10 cellular contexts compared by ENCODE assay signal in genomic region chr6:119346450-119346849, GRCh38. TPM values are rescaled to one million over a fixed set of nuclear protein-coding genes. Genes with fewer than 3 reads are reported as not detected.
A peak's percentile ranks its signal among the peaks of the same experiment; 100 is the strongest.
DNase-seq lines count a peak whose midpoint lies in the region; ATAC-seq and TF ChIP-seq lines count a peak whose summit lies in the region.
"Had no signal": no experiment of that assay in that cellular context is flagged by ENCODE, and none has a peak within 500 bp of the region (broad histone marks: within the 10 kb centered on the region; RNA-seq: fewer than 3 reads in every experiment).

No MANE protein-coding gene starts in this region.

- CTCF ChIA-PET in CD8-positive, alpha-beta memory T cell (lab: Charles Lee): interaction anchor here (0.6 to 3.6 kb wide), 7 partner anchors 10 to 268 kb away, joined by 3 to 42 read pairs (median 3); no protein-coding TSS in a partner anchor

- H3K27me3 Mint-ChIP-seq in CD8-positive, alpha-beta memory T cell: peaks cover 0 to 1% of the 10 kb centered on the region in 2 donors
- H3K27me3 Mint-ChIP-seq in progenitor cell of endocrine pancreas: peaks cover 4% of the 10 kb centered on the region

- H3K4me1 Mint-ChIP-seq in CD8-positive, alpha-beta memory T cell: peaks cover 61 to 80% (median 78%) of the 10 kb centered on the region in 3 donors
- peaks cover 17% of the 10 kb centered on the region for H3K4me1 Mint-ChIP-seq in progenitor cell of endocrine pancreas (ENCODE audit: low read depth)

- TF ChIP-seq CTCF in OCI-LY1 (IDR thresholded peaks at IDR 0.05; ENCODE audit: low read length) (no peak), esophagus squamous epithelium (IDR thresholded peaks at IDR 0.05) (no peak), progenitor cell of endocrine pancreas (IDR thresholded peaks at IDR 0.05; ENCODE audit: unreplicated experiment) (no peak)

- H2AFZ ChIP-seq in OCI-LY1 (ENCODE audit: low read length): no peak overlapping the region

- no peaks in the 10 kb centered on the region for H3F3A ChIP-seq in OCI-LY1 (ENCODE audit: insufficient read depth, low read length)

- POLR2A ChIA-PET in CD8-positive, alpha-beta memory T cell (lab: Charles Lee): interaction anchor here (0.9 to 3.4 kb wide), 2 partner anchors 24 to 31 kb away, joined by 3 to 33 read pairs; no protein-coding TSS in a partner anchor

- H3K9ac ChIP-seq in OCI-LY1 (ENCODE audit: low read length): peak overlapping the region; percentile 96; the same call in 1 of the 2 replicates

- ATAC-seq in GM19452 (IDR thresholded peaks at IDR 0.05; ENCODE audit: unreplicated experiment) (no peak), HG02840 (IDR thresholded peaks at IDR 0.05; ENCODE audit: low FRiP score, unreplicated experiment) (no peak), HG03135 (IDR thresholded peaks at IDR 0.05; ENCODE audit: unreplicated experiment) (no peak), GM18502 (IDR thresholded peaks at IDR 0.05; ENCODE audit: poor library complexity, unreplicated experiment) (no peak)

- peak overlapping the region; percentile 85 for H3K27ac ChIP-seq in CD8-positive, alpha-beta memory T cell (ENCODE audit: low read depth, low read length)
- H3K27ac ChIP-seq in OCI-LY1 (ENCODE audit: low read depth, low read length, poor library complexity, severe bottlenecking) (peak overlapping the region; percentile 76), esophagus squamous epithelium (peak overlapping the region in 3 of 4 donors; percentile 91 to 96 (median 93))

- H3K4me3 ChIP-seq in CD8-positive, alpha-beta memory T cell (ENCODE audit: low read length): peak overlapping the region; percentile 78
- H3K4me3 ChIP-seq in OCI-LY1 (ENCODE audit: low read depth, low read length, poor library complexity, severe bottlenecking) (peak overlapping the region; percentile 94), esophagus squamous epithelium (peak overlapping the region in 3 of 4 donors; percentile 72 to 97 (median 96))

- peak overlapping the region; percentile 95 to 99 (median 97) for H3K4me3 Mint-ChIP-seq in CD8-positive, alpha-beta memory T cell
- peak overlapping the region; percentile 81 for H3K4me3 Mint-ChIP-seq in progenitor cell of endocrine pancreas (ENCODE audit: low read depth)

- no peaks in the 10 kb centered on the region for H3K9me3 ChIP-seq in CD8-positive, alpha-beta memory T cell (ENCODE audit: low read length)
- H3K9me3 ChIP-seq in OCI-LY1 (ENCODE audit: low read length) (no peaks in the 10 kb centered on the region), esophagus squamous epithelium (no peaks in the 10 kb centered on the region)

- H3K4me1 ChIP-seq in CD8-positive, alpha-beta memory T cell (ENCODE audit: insufficient read depth, low read length): peaks cover 12% of the 10 kb centered on the region
- peaks cover 76% of the 10 kb centered on the region for H3K4me1 ChIP-seq in OCI-LY1 (ENCODE audit: insufficient read depth, low read length, severe bottlenecking)
- peaks cover 4 to 85% (median 12%) of the 10 kb centered on the region in 3 donors for H3K4me1 ChIP-seq in esophagus squamous epithelium

- no peaks in the 10 kb centered on the region for H3K9me2 ChIP-seq in OCI-LY1 (ENCODE audit: low read depth, low read length)

- H3K79me2 ChIP-seq in OCI-LY1 (ENCODE audit: insufficient read depth, low read length): 0 out of 2 replicates have a peak, but pooled peaks cover 3% of the 10 kb centered on the region

- TF ChIP-seq POLR2A in esophagus squamous epithelium (IDR thresholded peaks at IDR 0.05): no peak

- no peaks in the 10 kb centered on the region for H4K20me1 ChIP-seq in OCI-LY1 (ENCODE audit: insufficient read depth, low read length)

- DNase-seq in CD8-positive, alpha-beta memory T cell: no peak
- DNase-seq in esophagus squamous epithelium (lab: John Stamatoyannopoulos, UW): no peak
- DNase-seq in progenitor cell of endocrine pancreas (ENCODE audit: low spot score, unreplicated experiment): no peak
- DNase-seq: effector memory CD4-positive, alpha-beta T cell; posterior cingulate gyrus had no signal

- peak overlapping the region; percentile 94 for H3K4me2 ChIP-seq in OCI-LY1 (ENCODE audit: low read length)

- 62 to 69% methylated on average over 8 of the region's 8 CpGs for WGBS in esophagus squamous epithelium, 2 donors

- no peaks in the 10 kb centered on the region for H3K27me3 ChIP-seq in CD8-positive, alpha-beta memory T cell (ENCODE audit: insufficient read depth, low read length, poor library complexity, severe bottlenecking)
- H3K27me3 ChIP-seq in OCI-LY1 (ENCODE audit: insufficient read depth, low read length) (no peaks in the 10 kb centered on the region), esophagus squamous epithelium (peaks cover 0 to 5% (median 0%) of the 10 kb centered on the region in 4 donors)

- no peaks in the 10 kb centered on the region for H3K9me3 Mint-ChIP-seq in CD8-positive, alpha-beta memory T cell
- no peaks in the 10 kb centered on the region for H3K9me3 Mint-ChIP-seq in progenitor cell of endocrine pancreas (ENCODE audit: low read depth)

- peak overlapping the region; percentile 88 to 98 (median 97) for H3K27ac Mint-ChIP-seq in CD8-positive, alpha-beta memory T cell
- no peak overlapping the region for H3K27ac Mint-ChIP-seq in progenitor cell of endocrine pancreas

- intact Hi-C loops in esophagus squamous epithelium (cut with DNase I): loop anchor here (10.0 kb wide), 1 partner anchor 202 kb away; no protein-coding TSS in a partner anchor

- H3K36me3 ChIP-seq in CD8-positive, alpha-beta memory T cell (ENCODE audit: insufficient read depth, low read length): no peaks in the 10 kb centered on the region
- H3K36me3 ChIP-seq in OCI-LY1 (ENCODE audit: insufficient read depth, low read length): no peaks in the 10 kb centered on the region
- H3K36me3 ChIP-seq in esophagus squamous epithelium: no peaks in the 10 kb centered on the region

- H3K36me3 Mint-ChIP-seq in CD8-positive, alpha-beta memory T cell: peaks cover 0 to 12% (median 0%) of the 10 kb centered on the region in 3 donors
- no peaks in the 10 kb centered on the region for H3K36me3 Mint-ChIP-seq in progenitor cell of endocrine pancreas (ENCODE audit: insufficient read depth)

RNA-seq across cellular contexts. Expression of gene MAN1A1, which starts 3.1 kb away (rescaled TPM):
- 10 to 100 TPM; 36.9 to 38.4 TPM for total RNA-seq in CD8-positive, alpha-beta memory T cell
- polyA plus RNA-seq in CD8-positive, alpha-beta memory T cell: 23.8 TPM
- total RNA-seq in esophagus squamous epithelium (10 to 100 TPM in 2 of 4 donors, 1 to 10 TPM in 2; 6.3 to 92.3 (median 22.4) TPM), progenitor cell of endocrine pancreas (27.6 and 29.3 TPM in 2 replicates)
